ENCODE assay signal across 20 cellular contexts in the genomic region with DNA sequence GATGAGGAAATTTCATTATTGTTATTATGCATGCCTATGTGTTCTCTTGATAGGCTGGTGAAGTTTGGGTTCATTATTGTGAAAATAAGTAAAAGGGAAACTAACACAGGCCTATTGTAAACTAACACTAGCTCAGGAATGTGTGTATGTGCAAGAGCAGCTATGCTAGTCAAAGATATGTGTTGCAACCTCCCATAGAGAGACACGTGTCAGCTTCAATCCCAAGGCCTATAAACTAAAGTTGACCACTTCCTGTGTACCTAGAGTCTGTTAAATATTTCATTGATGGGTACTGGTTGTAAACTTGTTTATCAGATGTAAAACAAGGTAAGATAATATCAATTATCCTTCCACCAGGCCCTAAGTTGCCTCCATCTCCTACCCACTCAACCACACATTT. TPM values are rescaled to one million over a fixed set of nuclear protein-coding genes. Genes with fewer than 3 reads are reported as not detected.
A peak's percentile ranks its signal among the peaks of the same experiment; 100 is the strongest.
DNase-seq lines count a peak whose midpoint lies in the region; ATAC-seq, FAIRE-seq and TF ChIP-seq lines count a peak whose summit lies in the region.
"Had no signal": no experiment of that assay in that cellular context is flagged by ENCODE, and none has a peak within 500 bp of the region (broad histone marks: within the 10 kb centered on the region; RNA-seq: fewer than 3 reads in every experiment).

No MANE protein-coding gene starts in this region.

- no peaks in the 10 kb centered on the region for H3K79me2 ChIP-seq in PC-3 (ENCODE audit: low read length)

- H3K4me2 ChIP-seq in A549, result no peak overlapping the region
- no peak overlapping the region for H3K4me2 ChIP-seq in PC-3 (ENCODE audit: low read length)

- H3K36me3 ChIP-seq in HEK293 (ENCODE audit: control insufficient read depth in 2 of 2, insufficient read depth in 1 of 2, low read length in 2 of 2), result no peaks in the 10 kb centered on the region
- no peaks in the 10 kb centered on the region for H3K36me3 ChIP-seq in PC-3 (ENCODE audit: low read depth, low read length)
- H3K36me3 ChIP-seq: MG63, Peyer's patch had no signal

- BruUV-seq in PC-3 (replicated peaks; lab: Mats Ljungman, UMichigan), result no TSS peak

- ATAC-seq in A549 (no peak), PC-3 (no peak), GM18520 (IDR thresholded peaks at IDR 0.05; ENCODE audit: unreplicated experiment) (no peak)
- ATAC-seq: GM12878 had no signal

- H3F3A ChIP-seq in PC-3 (ENCODE audit: low read length, unreplicated experiment), result no peaks in the 10 kb centered on the region

- no peaks in the 10 kb centered on the region for H3K4me1 ChIP-seq in A549
- H3K4me1 ChIP-seq in HEK293 (ENCODE audit: control insufficient read depth, insufficient read depth, low read length), result no peaks in the 10 kb centered on the region
- H3K4me1 ChIP-seq in PC-3 (ENCODE audit: insufficient read depth, low read length), result no peaks in the 10 kb centered on the region
- H3K4me1 ChIP-seq: Peyer's patch had no signal

- no peaks in the 10 kb centered on the region for H3K27me3 ChIP-seq in PC-3 (ENCODE audit: low read length)
- H3K27me3 ChIP-seq: MG63, Peyer's patch had no signal

- no peak for TF ChIP-seq POLR2A in A549 (IDR thresholded peaks at IDR 0.05; ENCODE audit: low read length)

- no peak overlapping the region for H2AFZ ChIP-seq in PC-3 (ENCODE audit: low read length)

- H4K20me1 ChIP-seq in PC-3 (ENCODE audit: low read length), result no peaks in the 10 kb centered on the region

- TF ChIP-seq RAD21 in A549 (conservative IDR thresholded peaks at IDR 0.05 in 1 of 2, IDR thresholded peaks at IDR 0.05 in 1 of 2), result no peak

- H3K4me3 ChIP-seq in A549 (no peak overlapping the region), HEK293 (ENCODE audit: low read depth, low read length) (no peak overlapping the region), PC-3 (ENCODE audit: low read length) (no peak overlapping the region), choroid plexus epithelial cell (ENCODE audit: low read depth, low read length) (no peak overlapping the region)
- H3K4me3 ChIP-seq: GM12878, MG63, Peyer's patch had no signal

- no peak for DNase-seq in A549 (ENCODE audit: low read depth in 1 of 2, low spot score in 1 of 2)
- peak; percentile 55 for DNase-seq in PC-3
- DNase-seq in choroid plexus epithelial cell (ENCODE audit: low read depth), result peak; percentile 62
- no peak for DNase-seq in GM19240 (ENCODE audit: insufficient read length, low spot score)
- DNase-seq in activated effector memory CD4-positive, alpha-beta T cell treated with Interleukin-2 at 50 U/mL for 16 hours, result no peak
- DNase-seq in NCI-H2029 (lab: John Stamatoyannopoulos, UW), result no peak
- DNase-seq: COR-L47, GOT3, MG63, NCI-H1417 treated with DMSO at 0.1 percent for 48 hours, NCI-H2029 treated with DMSO at 0.1 percent for 48 hours, NCI-H510A, NCI-H82, Peyer's patch, SHP77 treated with DMSO at 0.1 percent for 48 hours had no signal

- H3K9me3 ChIP-seq in A549 (peaks cover 47% of the 10 kb centered on the region), HEK293 (ENCODE audit: control insufficient read depth, insufficient read depth, low read depth, low read length) (peaks cover 16% of the 10 kb centered on the region), PC-3 (ENCODE audit: low read length) (no peaks in the 10 kb centered on the region)

- peak; percentile 7 for FAIRE-seq in A549 (lab: Jason Lieb, UNC)
- FAIRE-seq: A204.1, GM12878, GM18507 had no signal

- CTCF ChIA-PET in A549 (lab: Yijun Ruan, JAX), result interaction anchor here (1.2 kb wide), 1 partner anchor 7 kb away, joined by 3 read pairs; no protein-coding TSS in a partner anchor
- CTCF ChIA-PET in HEK293 (lab: Yijun Ruan, JAX), result no interaction called here
- CTCF ChIA-PET in PC-3 (lab: Charles Lee), result no interaction called here

- POLR2A ChIA-PET in A549 (lab: Yijun Ruan, JAX), result no interaction called here
- POLR2A ChIA-PET in HEK293 (lab: Yijun Ruan, JAX), result no interaction called here
- POLR2A ChIA-PET in PC-3 (lab: Charles Lee; ENCODE audit: unreplicated experiment), result no interaction called here

- TF ChIP-seq CTCF in A549 (IDR thresholded peaks at IDR 0.05), result no peak
- TF ChIP-seq CTCF in HEK293 (tag by site-specific recombination; IDR thresholded peaks at IDR 0.05), result no peak
- TF ChIP-seq CTCF in PC-3 (conservative IDR thresholded peaks at IDR 0.05; ENCODE audit: low read depth, low read length), result no peak
- no peak for TF ChIP-seq CTCF in choroid plexus epithelial cell (conservative IDR thresholded peaks at IDR 0.05; ENCODE audit: low read depth, low read length)

- no peak overlapping the region for H3K9ac ChIP-seq in PC-3 (ENCODE audit: low read length)

- 0% methylated on average over 1 of the region's 1 CpG for WGBS in A549 (ENCODE audit: missing lambda C conversion rate)

- H3K9me2 ChIP-seq in PC-3 (replicated peaks; ENCODE audit: low read length), result no peaks in the 10 kb centered on the region

- intact Hi-C loops in PC-3 (cut with micrococcal nuclease), result no loop called here

- no peak for TF ChIP-seq EP300 in A549 (IDR thresholded peaks at IDR 0.05)

- no peak overlapping the region for H3K27ac ChIP-seq in A549
- no peak overlapping the region for H3K27ac ChIP-seq in HEK293 (ENCODE audit: extremely low read depth, low read depth, low read length)
- H3K27ac ChIP-seq in PC-3 (ENCODE audit: low read length), result no peak overlapping the region
- H3K27ac ChIP-seq: Peyer's patch had no signal

TF ChIP-seq in A549, 52 proteins besides CTCF, POLR2A, EP300 and RAD21:
- TF ChIP-seq NFE2L2 (conservative IDR thresholded peaks at IDR 0.05; ENCODE audit: low read length), result no peak
- TF ChIP-seq EHMT2 (IDR thresholded peaks at IDR 0.05; ENCODE audit: low read depth), result no peak
- TF ChIP-seq ZC3H11A (IDR thresholded peaks at IDR 0.05), result no peak
- no peak for TF ChIP-seq SMC3 (IDR thresholded peaks at IDR 0.05)
- TF ChIP-seq, protein P1, sequence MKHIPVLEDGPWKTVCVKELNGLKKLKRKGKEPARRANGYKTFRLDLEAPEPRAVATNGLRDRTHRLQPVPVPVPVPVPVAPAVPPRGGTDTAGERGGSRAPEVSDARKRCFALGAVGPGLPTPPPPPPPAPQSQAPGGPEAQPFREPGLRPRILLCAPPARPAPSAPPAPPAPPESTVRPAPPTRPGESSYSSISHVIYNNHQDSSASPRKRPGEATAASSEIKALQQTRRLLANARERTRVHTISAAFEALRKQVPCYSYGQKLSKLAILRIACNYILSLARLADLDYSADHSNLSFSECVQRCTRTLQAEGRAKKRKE (CRISPR knock-in tag; IDR thresholded peaks at IDR 0.05; ENCODE audit: low read depth), result no peak
- no peak for TF ChIP-seq TP53 (CRISPR knock-in tag; IDR thresholded peaks at IDR 0.05)
- TF ChIP-seq, protein P2, sequence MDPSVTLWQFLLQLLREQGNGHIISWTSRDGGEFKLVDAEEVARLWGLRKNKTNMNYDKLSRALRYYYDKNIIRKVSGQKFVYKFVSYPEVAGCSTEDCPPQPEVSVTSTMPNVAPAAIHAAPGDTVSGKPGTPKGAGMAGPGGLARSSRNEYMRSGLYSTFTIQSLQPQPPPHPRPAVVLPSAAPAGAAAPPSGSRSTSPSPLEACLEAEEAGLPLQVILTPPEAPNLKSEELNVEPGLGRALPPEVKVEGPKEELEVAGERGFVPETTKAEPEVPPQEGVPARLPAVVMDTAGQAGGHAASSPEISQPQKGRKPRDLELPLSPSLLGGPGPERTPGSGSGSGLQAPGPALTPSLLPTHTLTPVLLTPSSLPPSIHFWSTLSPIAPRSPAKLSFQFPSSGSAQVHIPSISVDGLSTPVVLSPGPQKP (IDR thresholded peaks at IDR 0.05; ENCODE audit: low read depth, low read length), result no peak
- TF ChIP-seq RNF2 (IDR thresholded peaks at IDR 0.05; ENCODE audit: borderline replicate concordance, low read depth), result no peak
- TF ChIP-seq HES2 (IDR thresholded peaks at IDR 0.05), result no peak

TF ChIP-seq in HEK293, 187 proteins besides CTCF, POLR2A, EP300 and RAD21:
- 0 out of 2 replicates have a peak, but pooled peaks have one; percentile 7 for TF ChIP-seq ZNF530 (tag by site-specific recombination; IDR thresholded peaks at IDR 0.05; ENCODE audit: low read depth)
- TF ChIP-seq WT1 (tag by site-specific recombination; IDR thresholded peaks at IDR 0.05), result no peak

RNA-seq across cellular contexts. Expression of gene ZNF30, which starts 44.7 kb away (rescaled TPM):
- polyA plus RNA-seq in A549 (2011; rRNA removed) (9.4 and 11.2 TPM in 2 replicates), A549 (2017; fragmentation: RNase III; extraction: RNeasy Plus Mini Kit Qiagen cat#74134 plus additional on column Dnase treatment) (5.1 to 5.7 TPM (median 5.4 TPM) in 3 replicates)
- polyA plus RNA-seq in A549 (2012; cell fraction: cytosol; rRNA removed), result 2.9 and 3.0 TPM in 2 replicates
- polyA plus RNA-seq in A549 (2012; cell fraction: nucleus; rRNA removed), result 2.0 and 2.8 TPM in 2 replicates
- polyA minus RNA-seq in A549 (2011; rRNA and poly(A)+ RNA removed), result 10.2 and 10.9 TPM in 2 replicates
- total RNA-seq in PC-3 (2014; rRNA removed), result 2.3 and 3.5 TPM in 2 replicates

Comparison
In these comparisons a context has a peak if more than half of its experiments do, and no peak if none do; other contexts are left out.
1. DNase-seq: peak in PC-3 (single experiment) and choroid plexus epithelial cell (single experiment); none in A549 (0 of 2), GM19240 (single experiment), activated effector memory CD4-positive, alpha-beta T cell treated with Interleukin-2 at 50 U/mL for 16 hours (single experiment) and NCI-H2029 (single experiment).